Comparison of ENCODE assay signal across 8 cellular contexts in genomic region chr10:102869290-102870198, GRCh38. TPM values are rescaled to one million over a fixed set of nuclear protein-coding genes. Genes with fewer than 3 reads are reported as not detected.
A peak's percentile ranks its signal among the peaks of the same experiment; 100 is the strongest.
DNase-seq lines count a peak whose midpoint lies in the region; ATAC-seq, FAIRE-seq and TF ChIP-seq lines count a peak whose summit lies in the region.

AS3MT (plus strand) TSS chr10:102869470; CDS start chr10:102869593, 123 bp downstream.

- H3K27me3 ChIP-seq in HepG2 (ENCODE audit: control insufficient read depth in 1 of 2, insufficient read depth in 2 of 2, low read length in 2 of 2) = no peaks in the 10 kb centered on the region

- no peak within 1 kb of the TSS for H2AFZ ChIP-seq in HepG2 (ENCODE audit: low read length)

- peak within 1 kb of the TSS; percentile 76 for H3K9ac ChIP-seq in HepG2 (ENCODE audit: insufficient read depth, low read depth, low read length)

- peak; percentile 30 for FAIRE-seq in HepG2 (lab: Jason Lieb, UNC)

- H3K27ac ChIP-seq in HepG2 (ENCODE audit: extremely low read length, insufficient read depth, low read length) = peak within 1 kb of the TSS; percentile 86

- ATAC-seq in activated CD4-positive, CD25-positive, alpha-beta regulatory T cell treated with anti-CD3 and anti-CD28 coated beads, Interleukin-2, amount 50 U/mL, for 24 hours = peak; percentile 27 to 28
- ATAC-seq in HepG2 (peak; percentile 91), GM21737 (IDR thresholded peaks at IDR 0.05; ENCODE audit: unreplicated experiment) (no peak)

- 0 out of 5 replicates have a peak, but pooled peaks cover 0 to 6% of the 10 kb centered on the region in 2 experiments for H3K36me3 ChIP-seq in HepG2 (replicated peaks in 1 of 2; ENCODE audit: control insufficient read depth in 1 of 2, insufficient read depth in 2 of 2, low read length in 2 of 2)

- peaks cover 12% of the 10 kb centered on the region for H3K4me1 Mint-ChIP-seq in stimulated activated naive CD8-positive, alpha-beta T cell treated with anti-CD3 and anti-CD28 coated beads, Interleukin-15, Interleukin-2, amounts not matched to agents 100 ng/mL and 50 ng/mL, for 24 hours (ENCODE audit: low read depth)

- 2% methylated on average over 28 of the region's 62 CpGs for WGBS in HepG2 (ENCODE audit: low lambda C conversion rate)

- H4K20me1 ChIP-seq in HepG2 (ENCODE audit: insufficient read depth, low read length) = no peaks in the 10 kb centered on the region

- CTCF ChIA-PET in HepG2 (lab: Yijun Ruan, JAX; ENCODE audit: low intra/inter-chr PET ratio, low total read pairs) = no interaction called here

- DNase-seq in activated CD4-positive, CD25-positive, alpha-beta regulatory T cell (lab: John Stamatoyannopoulos, UW) = no peak
- DNase-seq in NCI-H748 treated with DMSO at 0.1 percent for 48 hours (lab: John Stamatoyannopoulos, UW) (peak; percentile 14), cerebellum (ENCODE audit: low spot score) (peak; percentile 64), HepG2 (ENCODE audit: low spot score) (peak; percentile 38), epidermal melanocyte (ENCODE audit: insufficient read length, low spot score) (no peak)

- peak within 1 kb of the TSS; percentile 87 for H3K4me2 ChIP-seq in HepG2 (ENCODE audit: low read depth, low read length)

- TF ChIP-seq POLR2A in HepG2 (IDR thresholded peaks at IDR 0.05; ENCODE audit: insufficient read depth in 1 of 2, low read depth in 2 of 2, low read length in 2 of 2) = peak; percentile 44 to 65; a peak in 3 of 4 replicates

- TF ChIP-seq EP300 in HepG2 (IDR thresholded peaks at IDR 0.05; ENCODE audit: low read depth in 2 of 2, low read length in 2 of 2) (peak in 1 of 2 experiments; percentile 21; a peak in 2 of 4 replicates), HepG2 (CRISPR knock-in tag; IDR thresholded peaks at IDR 0.05; ENCODE audit: borderline replicate concordance) (no peak)

- H3K4me3 ChIP-seq in HepG2 (replicated peaks in 1 of 3; ENCODE audit: insufficient read depth in 1 of 3, low read depth in 2 of 3, low read length in 3 of 3) = peak within 1 kb of the TSS; percentile 54 to 81 (median 71)

- peaks cover 20% of the 10 kb centered on the region for H3K4me1 ChIP-seq in HepG2 (ENCODE audit: insufficient read depth, low read length)

- no peaks in the 10 kb centered on the region for H3K36me3 Mint-ChIP-seq in stimulated activated naive CD8-positive, alpha-beta T cell treated with anti-CD3 and anti-CD28 coated beads, Interleukin-15, Interleukin-2, amounts not matched to agents 100 ng/mL and 50 ng/mL, for 24 hours (ENCODE audit: low read depth)

- peak within 1 kb of the TSS; percentile 76 for H3K4me3 Mint-ChIP-seq in stimulated activated naive CD8-positive, alpha-beta T cell treated with anti-CD3 and anti-CD28 coated beads, Interleukin-15, Interleukin-2, amounts not matched to agents 100 ng/mL and 50 ng/mL, for 24 hours

- TF ChIP-seq RAD21 in HepG2 (CRISPR knock-in tag; IDR thresholded peaks at IDR 0.05) = 0 out of 2 replicates have a peak, but pooled peaks have one; percentile 18

- H3K27ac Mint-ChIP-seq in stimulated activated naive CD8-positive, alpha-beta T cell treated with anti-CD3 and anti-CD28 coated beads, Interleukin-15, Interleukin-2, amounts not matched to agents 100 ng/mL and 50 ng/mL, for 24 hours = no peak within 1 kb of the TSS

- H3K9me3 ChIP-seq in HepG2 (ENCODE audit: low read length) = no peaks in the 10 kb centered on the region

- no peak; the same call in 1 of the 2 replicates for TF ChIP-seq CTCF in HepG2 (CRISPR knock-in tag; IDR thresholded peaks at IDR 0.05)

- H3K79me2 ChIP-seq in HepG2 (ENCODE audit: insufficient read depth, low read length) = no peaks in the 10 kb centered on the region

- POLR2A ChIA-PET in HepG2 (lab: Yijun Ruan, JAX) = interaction anchor here (0.8 to 1.6 kb wide), 10 partner anchors 9 to 284 kb away, joined by 3 to 7 read pairs (median 4); partner anchors contain the start of genes CNNM2 and WBP1L

- TSS peak; percentile 58 for BruUV-seq in HepG2 (replicated peaks; lab: Mats Ljungman, UMichigan)

- H3K27me3 Mint-ChIP-seq in stimulated activated naive CD8-positive, alpha-beta T cell treated with anti-CD3 and anti-CD28 coated beads, Interleukin-15, Interleukin-2, amounts not matched to agents 100 ng/mL and 50 ng/mL, for 24 hours = peaks cover 20% of the 10 kb centered on the region

- no peaks in the 10 kb centered on the region for H3K9me3 Mint-ChIP-seq in stimulated activated naive CD8-positive, alpha-beta T cell treated with anti-CD3 and anti-CD28 coated beads, Interleukin-15, Interleukin-2, amounts not matched to agents 100 ng/mL and 50 ng/mL, for 24 hours

- in situ Hi-C loops in HepG2 (cut with HindIII; ENCODE audit: extremely low pct_ligation_motif_present, low pct_unique_long_range_greater_than_20kb) = no loop called here

- intact Hi-C loops in HepG2 (cut with micrococcal nuclease; ENCODE audit: unreplicated experiment) = no loop called here

TF ChIP-seq in HepG2, 621 proteins besides CTCF, POLR2A, EP300 and RAD21 (continues in another document):
- peak; percentile 87 for TF ChIP-seq ZKSCAN1 (IDR thresholded peaks at IDR 0.05; ENCODE audit: low read length)
- peak; percentile 57; the same call in 1 of the 2 replicates for TF ChIP-seq JUN (CRISPR knock-in tag; IDR thresholded peaks at IDR 0.05)
- TF ChIP-seq TRIM22 (IDR thresholded peaks at IDR 0.05) = no peak
- TF ChIP-seq ATF1 (CRISPR knock-in tag; IDR thresholded peaks at IDR 0.05) = no peak
- TF ChIP-seq ZKSCAN8 (CRISPR knock-in tag; IDR thresholded peaks at IDR 0.05; ENCODE audit: borderline replicate concordance) = no peak
- no peak for TF ChIP-seq ZNF839 (CRISPR knock-in tag; IDR thresholded peaks at IDR 0.05; ENCODE audit: borderline replicate concordance)
- no peak for TF ChIP-seq MTA3 (CRISPR knock-in tag; IDR thresholded peaks at IDR 0.05)
- TF ChIP-seq, protein P1, sequence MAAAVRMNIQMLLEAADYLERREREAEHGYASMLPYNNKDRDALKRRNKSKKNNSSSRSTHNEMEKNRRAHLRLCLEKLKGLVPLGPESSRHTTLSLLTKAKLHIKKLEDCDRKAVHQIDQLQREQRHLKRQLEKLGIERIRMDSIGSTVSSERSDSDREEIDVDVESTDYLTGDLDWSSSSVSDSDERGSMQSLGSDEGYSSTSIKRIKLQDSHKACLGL (CRISPR knock-in tag; IDR thresholded peaks at IDR 0.05) = peak; percentile 82; the same call in 1 of the 2 replicates
- peak; percentile 21; the same call in 1 of the 2 replicates for TF ChIP-seq MLXIP (CRISPR knock-in tag; IDR thresholded peaks at IDR 0.05; ENCODE audit: borderline replicate concordance)

RNA-seq across cellular contexts. Expression of gene AS3MT, which starts in this region (rescaled TPM):
- 5.8 TPM for total RNA-seq in cerebellum
- 17.4 and 27.3 TPM in 2 replicates for total RNA-seq in HepG2 (2016; rRNA removed; fragmentation: Illumina TruSeq; extraction: Trizol)
- 6.0 and 6.4 TPM in 2 replicates for total RNA-seq in HepG2 (2016; cell fraction: cytosol; rRNA removed; fragmentation: Illumina TruSeq; extraction: Trizol; ENCODE audit: low read depth)
- 18.5 and 26.0 TPM in 2 replicates for total RNA-seq in HepG2 (2016; cell fraction: insoluble cytoplasmic fraction; rRNA removed; fragmentation: Illumina TruSeq; extraction: Trizol)
- 10.3 and 11.3 TPM in 2 replicates for total RNA-seq in HepG2 (2016; cell fraction: membrane; rRNA removed; fragmentation: Illumina TruSeq; extraction: Trizol)
- total RNA-seq in HepG2 (2016; cell fraction: nucleus; rRNA removed; fragmentation: Illumina TruSeq; extraction: Trizol) = 8.2 and 11.9 TPM in 2 replicates
- 8.3 and 8.7 TPM in 2 replicates for polyA plus RNA-seq in HepG2 (2011; rRNA removed)
- 5.8 and 7.5 TPM in 2 replicates for polyA plus RNA-seq in HepG2 (2011; cell fraction: cytosol; rRNA removed)
- 3.2 and 3.9 TPM in 2 replicates for polyA plus RNA-seq in HepG2 (2011; cell fraction: nucleus; rRNA removed)
- 11.6 and 20.7 TPM in 2 replicates for polyA plus RNA-seq in HepG2 (2012)
- 4.8 and 5.8 TPM in 2 replicates for polyA plus RNA-seq in HepG2 (2016; cell fraction: cytosol; fragmentation: Illumina TruSeq; extraction: Trizol; ENCODE audit: low read depth)
- 26.9 and 30.9 TPM in 2 replicates for polyA plus RNA-seq in HepG2 (2016; cell fraction: insoluble cytoplasmic fraction; fragmentation: Illumina TruSeq; extraction: Trizol; ENCODE audit: low read depth)
- polyA plus RNA-seq in HepG2 (2016; cell fraction: membrane; fragmentation: Illumina TruSeq; extraction: Trizol; ENCODE audit: low read depth) = 9.9 and 10.8 TPM in 2 replicates
- polyA plus RNA-seq in HepG2 (2016; cell fraction: nucleus; fragmentation: Illumina TruSeq; extraction: Trizol; ENCODE audit: insufficient read depth, low read depth) = 14.1 and 15.2 TPM in 2 replicates
- 4.1 TPM in 1 of 2 replicates, not detected in the other for polyA minus RNA-seq in HepG2 (2011; rRNA and poly(A)+ RNA removed; ENCODE audit: low replicate concordance)
- polyA minus RNA-seq in HepG2 (2011; cell fraction: cytosol; rRNA and poly(A)+ RNA removed) = 2.7 and 3.0 TPM in 2 replicates
- 5.3 and 7.8 TPM in 2 replicates for polyA minus RNA-seq in HepG2 (2011; cell fraction: nucleus; rRNA and poly(A)+ RNA removed)

Comparison
In these comparisons a context has a peak if more than half of its experiments do, and no peak if none do; other contexts are left out.
1. DNase-seq: peak in NCI-H748 treated with DMSO at 0.1 percent for 48 hours (single experiment), cerebellum (single experiment) and HepG2 (single experiment); none in activated CD4-positive, CD25-positive, alpha-beta regulatory T cell (0 of 4) and epidermal melanocyte (single experiment).